In the genomic region with DNA sequence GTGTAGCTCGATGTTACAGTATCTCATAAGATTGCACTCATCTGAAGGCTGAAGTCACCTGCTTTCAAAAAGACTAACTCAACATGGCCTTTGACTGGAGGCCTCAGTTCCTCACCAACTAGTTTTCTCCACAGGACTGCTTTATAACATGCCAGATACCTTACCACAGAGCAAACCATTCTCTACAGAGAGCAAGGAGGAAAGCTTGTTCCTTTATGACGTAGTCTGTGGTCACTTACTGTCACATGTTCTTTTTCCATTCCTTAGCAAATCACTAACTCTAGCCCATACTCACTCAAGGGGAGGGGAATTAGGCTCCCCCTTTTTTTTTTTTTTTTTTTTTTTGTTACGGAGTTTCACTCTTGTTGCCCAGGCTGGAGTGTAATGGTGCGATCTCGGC, we compare ENCODE assay signal across 1 cellular context.
A peak's percentile ranks its signal among the peaks of the same experiment; 100 is the strongest.
TF ChIP-seq lines count a peak whose summit lies in the region.

No MANE protein-coding gene starts in this region.

TF ChIP-seq in K562, 482 proteins besides CTCF, POLR2A, EP300 and RAD21:
- TF ChIP-seq, protein P1, sequence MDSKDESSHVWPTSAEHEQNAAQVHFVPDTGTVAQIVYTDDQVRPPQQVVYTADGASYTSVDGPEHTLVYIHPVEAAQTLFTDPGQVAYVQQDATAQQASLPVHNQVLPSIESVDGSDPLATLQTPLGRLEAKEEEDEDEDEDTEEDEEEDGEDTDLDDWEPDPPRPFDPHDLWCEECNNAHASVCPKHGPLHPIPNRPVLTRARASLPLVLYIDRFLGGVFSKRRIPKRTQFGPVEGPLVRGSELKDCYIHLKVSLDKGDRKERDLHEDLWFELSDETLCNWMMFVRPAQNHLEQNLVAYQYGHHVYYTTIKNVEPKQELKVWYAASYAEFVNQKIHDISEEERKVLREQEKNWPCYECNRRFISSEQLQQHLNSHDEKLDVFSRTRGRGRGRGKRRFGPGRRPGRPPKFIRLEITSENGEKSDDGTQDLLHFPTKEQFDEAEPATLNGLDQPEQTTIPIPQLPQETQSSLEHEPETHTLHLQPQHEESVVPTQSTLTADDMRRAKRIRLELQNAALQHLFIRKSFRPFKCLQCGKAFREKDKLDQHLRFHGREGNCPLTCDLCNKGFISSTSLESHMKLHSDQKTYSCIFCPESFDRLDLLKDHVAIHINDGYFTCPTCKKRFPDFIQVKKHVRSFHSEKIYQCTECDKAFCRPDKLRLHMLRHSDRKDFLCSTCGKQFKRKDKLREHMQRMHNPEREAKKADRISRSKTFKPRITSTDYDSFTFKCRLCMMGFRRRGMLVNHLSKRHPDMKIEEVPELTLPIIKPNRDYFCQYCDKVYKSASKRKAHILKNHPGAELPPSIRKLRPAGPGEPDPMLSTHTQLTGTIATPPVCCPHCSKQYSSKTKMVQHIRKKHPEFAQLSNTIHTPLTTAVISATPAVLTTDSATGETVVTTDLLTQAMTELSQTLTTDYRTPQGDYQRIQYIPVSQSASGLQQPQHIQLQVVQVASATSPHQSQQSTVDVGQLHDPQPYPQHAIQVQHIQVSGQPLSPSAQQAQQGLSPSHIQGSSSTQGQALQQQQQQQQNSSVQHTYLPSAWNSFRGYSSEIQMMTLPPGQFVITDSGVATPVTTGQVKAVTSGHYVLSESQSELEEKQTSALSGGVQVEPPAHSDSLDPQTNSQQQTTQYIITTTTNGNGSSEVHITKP (IDR thresholded peaks at IDR 0.05; ENCODE audit: partially characterized antibody) = peak; percentile 58
- TF ChIP-seq RCOR1 (IDR thresholded peaks at IDR 0.05; ENCODE audit: borderline replicate concordance in 1 of 2, low read depth in 2 of 2, low read length in 2 of 2) (no peak), BRD4 (IDR thresholded peaks at IDR 0.05) (no peak)
